In the genomic region with DNA sequence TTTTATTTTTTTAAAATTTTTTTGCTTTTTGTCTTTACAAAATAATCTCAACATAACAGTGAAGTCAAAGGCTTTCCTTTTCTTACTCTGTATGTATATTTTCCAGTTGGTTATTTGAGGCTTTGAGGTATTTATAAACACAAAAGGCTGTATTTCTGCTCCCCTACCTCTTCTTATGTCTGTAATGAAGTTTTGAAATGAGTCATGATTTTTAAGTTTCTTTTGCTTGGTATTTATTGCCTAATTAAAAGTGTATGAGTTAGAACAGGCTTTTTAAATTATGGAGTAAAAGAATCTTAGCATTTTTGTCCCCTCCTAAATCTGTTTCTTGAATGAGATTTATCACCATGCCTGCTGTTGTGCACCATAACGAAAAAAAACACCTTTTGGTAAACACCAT, we compare ENCODE assay signal across 11 cellular contexts.
DNase-seq lines count a peak whose midpoint lies in the region; ATAC-seq and TF ChIP-seq lines count a peak whose summit lies in the region.
"Had no signal": no experiment of that assay in that cellular context is flagged by ENCODE, and none has a peak within 500 bp of the region (broad histone marks: within the 10 kb centered on the region; RNA-seq: fewer than 3 reads in every experiment).

No MANE protein-coding gene starts in this region.

- no peaks in the 10 kb centered on the region for H3F3A ChIP-seq in smooth muscle cell (ENCODE audit: low read depth)

- no peak overlapping the region for H2AFZ ChIP-seq in smooth muscle cell (ENCODE audit: low read depth)

- no peaks in the 10 kb centered on the region for H3K9me3 ChIP-seq in smooth muscle cell (replicated peaks; ENCODE audit: low read depth)
- no peaks in the 10 kb centered on the region for H3K9me3 ChIP-seq in right atrium auricular region
- H3K9me3 ChIP-seq in heart right ventricle, result no peaks in the 10 kb centered on the region

- TF ChIP-seq CTCF in smooth muscle cell (IDR thresholded peaks at IDR 0.05; ENCODE audit: borderline replicate concordance, insufficient read depth, poor library complexity, severe bottlenecking) (no peak), right atrium auricular region (IDR thresholded peaks at IDR 0.05) (no peak), heart right ventricle (IDR thresholded peaks at IDR 0.05) (no peak)

- H3K27ac ChIP-seq in smooth muscle cell (ENCODE audit: low read depth), result peak overlapping the region; percentile 25
- no peak overlapping the region for H3K27ac ChIP-seq in right atrium auricular region
- no peak overlapping the region for H3K27ac ChIP-seq in heart right ventricle

- ATAC-seq in HG02588 (IDR thresholded peaks at IDR 0.05; ENCODE audit: unreplicated experiment) (peak; percentile 35), HG03571 (IDR thresholded peaks at IDR 0.05; ENCODE audit: unreplicated experiment) (peak; percentile 45), heart right ventricle (no peak)
- ATAC-seq: stimulated activated memory B cell treated with anti-CD40 and anti-IgM and Interleukin-4, amounts not matched to agents 10 μg/mL and 1 μg/mL and 100 μg/mL, for 72 hours had no signal

- no peak for DNase-seq in activated naive CD4-positive, alpha-beta T cell treated with anti-CD3 and anti-CD28 coated beads, Interleukin-2, amount 10 ng/mL, durations not matched to agents 7 days and 5 days
- DNase-seq in activated naive CD4-positive, alpha-beta T cell treated with anti-CD3 and anti-CD28 coated beads for 36 hours, result no peak
- no peak for DNase-seq in smooth muscle cell (lab: John Stamatoyannopoulos, UW; ENCODE audit: unreplicated experiment)
- DNase-seq in right atrium auricular region (ENCODE audit: low spot score), result no peak
- no peak for DNase-seq in heart right ventricle
- no peak for DNase-seq in NCI-H345 treated with DMSO at 0.1 percent for 48 hours (lab: John Stamatoyannopoulos, UW; ENCODE audit: unreplicated experiment)
- DNase-seq: NCI-H524 had no signal

- 77% methylated on average over 1 of the region's 1 CpG for WGBS in smooth muscle cell (ENCODE audit: low lambda C conversion rate)
- WGBS in heart right ventricle, 2 donors, result 94 to 100% methylated on average over 1 of the region's 1 CpG

- H3K27me3 ChIP-seq in smooth muscle cell (ENCODE audit: low read depth) (no peaks in the 10 kb centered on the region), right atrium auricular region (no peaks in the 10 kb centered on the region), heart right ventricle (no peaks in the 10 kb centered on the region)

- intact Hi-C loops in activated naive CD4-positive, alpha-beta T cell treated with anti-CD3 and anti-CD28 coated beads for 36 hours (cut with micrococcal nuclease), result loop anchor here (5.0 kb wide), 1 partner anchor 53 kb away; no protein-coding TSS in a partner anchor
- intact Hi-C loops in heart right ventricle (cut with DNase I), result no loop called here

- H3K36me3 ChIP-seq in smooth muscle cell (ENCODE audit: low read depth), result peaks cover 5% of the 10 kb centered on the region
- peaks cover 12% of the 10 kb centered on the region for H3K36me3 ChIP-seq in right atrium auricular region
- peaks cover 0 to 63% (median 5%) of the 10 kb centered on the region in 9 donors for H3K36me3 ChIP-seq in heart right ventricle

- no peak overlapping the region for H3K4me2 ChIP-seq in smooth muscle cell

- no peaks in the 10 kb centered on the region for H3K27me3 Mint-ChIP-seq in activated naive CD4-positive, alpha-beta T cell treated with anti-CD3 and anti-CD28 coated beads, Interleukin-2, amount 10 ng/mL, durations not matched to agents 7 days and 5 days
- no peaks in the 10 kb centered on the region for H3K27me3 Mint-ChIP-seq in activated naive CD4-positive, alpha-beta T cell treated with anti-CD3 and anti-CD28 coated beads for 36 hours (ENCODE audit: low read depth)
- H3K27me3 Mint-ChIP-seq: IgD-negative memory B cell; stimulated activated memory B cell treated with anti-CD40 and anti-IgM and Interleukin-4, amounts not matched to agents 10 μg/mL and 1 μg/mL and 100 μg/mL, for 72 hours had no signal

- H3K4me1 Mint-ChIP-seq in activated naive CD4-positive, alpha-beta T cell treated with anti-CD3 and anti-CD28 coated beads, Interleukin-2, amount 10 ng/mL, durations not matched to agents 7 days and 5 days, result peaks cover 58% of the 10 kb centered on the region
- H3K4me1 Mint-ChIP-seq in activated naive CD4-positive, alpha-beta T cell treated with anti-CD3 and anti-CD28 coated beads for 36 hours (ENCODE audit: low read depth), result peaks cover 49% of the 10 kb centered on the region

- H3K4me1 ChIP-seq in smooth muscle cell (ENCODE audit: low read depth) (no peaks in the 10 kb centered on the region), right atrium auricular region (peaks cover 0 to 6% of the 10 kb centered on the region in 2 donors), heart right ventricle (peaks cover 0 to 7% (median 0%) of the 10 kb centered on the region in 9 donors)

- no peak overlapping the region for H3K9ac ChIP-seq in smooth muscle cell (ENCODE audit: low read depth)

- CTCF ChIA-PET in activated naive CD4-positive, alpha-beta T cell treated with anti-CD3 and anti-CD28 coated beads, Interleukin-2, amount 10 ng/mL, durations not matched to agents 7 days and 5 days (lab: Charles Lee), result interaction anchor here (1.3 kb wide), 1 partner anchor 11 kb away, joined by 4 read pairs; no protein-coding TSS in a partner anchor
- CTCF ChIA-PET in activated naive CD4-positive, alpha-beta T cell treated with anti-CD3 and anti-CD28 coated beads for 36 hours (lab: Charles Lee), result no interaction called here

- H3K4me3 Mint-ChIP-seq in activated naive CD4-positive, alpha-beta T cell treated with anti-CD3 and anti-CD28 coated beads, Interleukin-2, amount 10 ng/mL, durations not matched to agents 7 days and 5 days, result no peak overlapping the region
- no peak overlapping the region for H3K4me3 Mint-ChIP-seq in activated naive CD4-positive, alpha-beta T cell treated with anti-CD3 and anti-CD28 coated beads for 36 hours
- H3K4me3 Mint-ChIP-seq: IgD-negative memory B cell; stimulated activated memory B cell treated with anti-CD40 and anti-IgM and Interleukin-4, amounts not matched to agents 10 μg/mL and 1 μg/mL and 100 μg/mL, for 72 hours had no signal

- H3K27ac Mint-ChIP-seq in activated naive CD4-positive, alpha-beta T cell treated with anti-CD3 and anti-CD28 coated beads, Interleukin-2, amount 10 ng/mL, durations not matched to agents 7 days and 5 days, result peak overlapping the region; percentile 86
- H3K27ac Mint-ChIP-seq in activated naive CD4-positive, alpha-beta T cell treated with anti-CD3 and anti-CD28 coated beads for 36 hours, result no peak overlapping the region
- H3K27ac Mint-ChIP-seq: IgD-negative memory B cell; stimulated activated memory B cell treated with anti-CD40 and anti-IgM and Interleukin-4, amounts not matched to agents 10 μg/mL and 1 μg/mL and 100 μg/mL, for 72 hours had no signal

- no peaks in the 10 kb centered on the region for H3K9me3 Mint-ChIP-seq in activated naive CD4-positive, alpha-beta T cell treated with anti-CD3 and anti-CD28 coated beads, Interleukin-2, amount 10 ng/mL, durations not matched to agents 7 days and 5 days
- no peaks in the 10 kb centered on the region for H3K9me3 Mint-ChIP-seq in activated naive CD4-positive, alpha-beta T cell treated with anti-CD3 and anti-CD28 coated beads for 36 hours
- H3K9me3 Mint-ChIP-seq: IgD-negative memory B cell; stimulated activated memory B cell treated with anti-CD40 and anti-IgM and Interleukin-4, amounts not matched to agents 10 μg/mL and 1 μg/mL and 100 μg/mL, for 72 hours had no signal

- no peak overlapping the region for H3K4me3 ChIP-seq in smooth muscle cell
- H3K4me3 ChIP-seq in right atrium auricular region, result no peak overlapping the region
- no peak overlapping the region for H3K4me3 ChIP-seq in heart right ventricle

- no peaks in the 10 kb centered on the region for H3K79me2 ChIP-seq in smooth muscle cell (ENCODE audit: low read depth)

- peaks cover 52% of the 10 kb centered on the region for H3K36me3 Mint-ChIP-seq in activated naive CD4-positive, alpha-beta T cell treated with anti-CD3 and anti-CD28 coated beads, Interleukin-2, amount 10 ng/mL, durations not matched to agents 7 days and 5 days
- H3K36me3 Mint-ChIP-seq in activated naive CD4-positive, alpha-beta T cell treated with anti-CD3 and anti-CD28 coated beads for 36 hours (ENCODE audit: low read depth), result peaks cover 12% of the 10 kb centered on the region

- peaks cover 3% of the 10 kb centered on the region for H4K20me1 ChIP-seq in smooth muscle cell (ENCODE audit: low read depth)

Comparison
In these comparisons a context has a peak if more than half of its experiments do, and no peak if none do; other contexts are left out.
1. ATAC-seq: peak in HG02588 (single experiment) and HG03571 (single experiment); none in heart right ventricle (0 of 8).